Comparison of ENCODE assay signal across 8 cellular contexts in genomic region chr19:3358392-3358918, GRCh38. TPM values are rescaled to one million over a fixed set of nuclear protein-coding genes. Genes with fewer than 3 reads are reported as not detected.
DNase-seq lines count a peak whose midpoint lies in the region; ATAC-seq and TF ChIP-seq lines count a peak whose summit lies in the region.

No MANE protein-coding gene starts in this region.

- peaks cover 0 to 3% (median 0%) of the 10 kb centered on the region in 7 donors for H3K9me3 Mint-ChIP-seq in naive B cell

- H3K9me3 ChIP-seq in A673 (ENCODE audit: low read depth, low read length, poor library complexity, severe bottlenecking) (no peaks in the 10 kb centered on the region), KOPT-K1 (ENCODE audit: insufficient read depth, low read length, poor library complexity, severe bottlenecking) (no peaks in the 10 kb centered on the region)

- peaks cover 19 to 36% (median 30%) of the 10 kb centered on the region in 3 donors for H3K4me1 Mint-ChIP-seq in naive B cell

- POLR2A ChIA-PET in A673 (lab: Charles Lee; ENCODE audit: low non-redundant PET), result interaction anchor here (0.5 kb wide), 1 partner anchor 71 kb away, joined by 7 read pairs; no protein-coding TSS in a partner anchor

- TF ChIP-seq CTCF in A673 (conservative IDR thresholded peaks at IDR 0.05; ENCODE audit: low read depth, low read length), result no peak
- no peak for TF ChIP-seq CTCF in GM13977 (IDR thresholded peaks at IDR 0.05; ENCODE audit: extremely low read depth, insufficient read depth, missing control alignments)

- CTCF ChIA-PET in A673 (lab: Charles Lee), result interaction anchor here (1.0 kb wide), 1 partner anchor 71 kb away, joined by 3 read pairs; no protein-coding TSS in a partner anchor

- H3K36me3 Mint-ChIP-seq in naive B cell, result no peaks in the 10 kb centered on the region

- H3K36me3 ChIP-seq in A673 (ENCODE audit: insufficient read depth, low read length, poor library complexity, severe bottlenecking) (no peaks in the 10 kb centered on the region), KOPT-K1 (ENCODE audit: insufficient read depth, low read length) (no peaks in the 10 kb centered on the region)

- no peak for ATAC-seq in naive B cell (ENCODE audit: low read depth in 2 of 2)

- BruUV-seq in A673 (replicated peaks; lab: Mats Ljungman, UMichigan), result no TSS peak

- peak overlapping the region; percentile 81 to 93 (median 90) for H3K4me3 Mint-ChIP-seq in naive B cell

- peaks cover 0 to 5% (median 0%) of the 10 kb centered on the region in 3 donors for H3K27me3 Mint-ChIP-seq in naive B cell

- peak overlapping the region; percentile 92 for H3K4me3 ChIP-seq in A673 (ENCODE audit: low read depth, low read length, poor library complexity, severe bottlenecking)

- DNase-seq in A673 (ENCODE audit: low spot score) (no peak), caudate nucleus (lab: John Stamatoyannopoulos, UW) (peak in 11 of 61 donors; percentile 8 to 52 (median 36)), naive B cell (no peak), NCI-H2227 (lab: John Stamatoyannopoulos, UW; ENCODE audit: unreplicated experiment) (no peak), dermis blood vessel endothelial cell (no peak), GM13977 (ENCODE audit: low spot score) (no peak), SIG-M5 treated with dmso at 0.1 percent for 504 hours (lab: John Stamatoyannopoulos, UW; ENCODE audit: unreplicated experiment) (no peak)

- in situ Hi-C loops in GM13977 (cut with MboI; ENCODE audit: low pct_unique_long_range_greater_than_20kb, low sequenced_read_pairs, unreplicated experiment), result no loop called here

- H3K27ac ChIP-seq in A673 (ENCODE audit: low read depth, low read length, poor library complexity, severe bottlenecking) (peak overlapping the region; percentile 47), KOPT-K1 (ENCODE audit: low read depth, low read length, poor library complexity, severe bottlenecking) (peak overlapping the region; percentile 72), caudate nucleus (ENCODE audit: low read depth, low read length) (peak overlapping the region; percentile 58)

- no peaks in the 10 kb centered on the region for H3K27me3 ChIP-seq in A673 (replicated peaks; ENCODE audit: insufficient read depth, low read depth, low read length, poor library complexity)

- H3K27ac Mint-ChIP-seq in naive B cell, result peak overlapping the region in 2 of 6 donors; percentile 83

- peaks cover 23% of the 10 kb centered on the region for H3K4me1 ChIP-seq in A673 (ENCODE audit: insufficient read depth, low read length, poor library complexity, severe bottlenecking)

- intact Hi-C loops in A673 (cut with micrococcal nuclease; ENCODE audit: unreplicated experiment), result no loop called here

RNA-seq across cellular contexts. Expression of gene NFIC, which starts 7.9 kb away (rescaled TPM):
- total RNA-seq in A673 (2021) (112 and 122 TPM in 2 replicates), dermis blood vessel endothelial cell (33.0 and 59.0 TPM in 2 replicates)
- polyA plus RNA-seq in naive B cell (ENCODE audit: low read depth in 6 of 6), result 10 to 100 TPM in 1 of 6 donors, 1 to 10 TPM in 4, not detected in 1; 3.4 to 11.4 (median 5.3) TPM
